Comparison of ENCODE assay signal across 10 cellular contexts in the genomic region with DNA sequence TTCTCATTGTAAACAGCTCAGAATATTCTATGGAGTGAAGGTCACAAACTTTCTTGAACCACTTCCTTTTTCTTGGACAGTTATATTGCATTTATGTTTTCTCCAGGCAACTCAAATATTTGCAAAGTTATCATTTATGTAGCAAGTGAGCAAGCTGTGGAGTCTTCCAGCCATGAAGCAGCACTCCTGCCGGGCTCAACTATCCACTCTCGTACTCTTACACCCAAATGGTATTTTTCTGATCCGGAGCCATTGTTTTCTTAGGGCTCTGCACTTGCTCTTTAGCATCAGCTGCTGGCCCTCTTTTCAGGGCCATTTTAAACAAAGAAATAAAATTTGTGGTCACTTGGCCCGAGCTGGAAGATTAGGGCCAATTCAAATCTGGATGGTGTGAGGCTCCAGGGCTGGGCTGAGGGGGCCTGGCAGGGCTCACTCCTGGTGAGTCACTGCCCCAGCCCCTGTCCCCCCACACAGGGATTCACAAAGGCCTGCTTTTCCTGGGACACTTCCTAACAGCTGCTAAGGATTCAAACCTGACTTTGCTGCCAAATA. TPM values are rescaled to one million over a fixed set of nuclear protein-coding genes. Genes with fewer than 3 reads are reported as not detected.
DNase-seq lines count a peak whose midpoint lies in the region; ATAC-seq and TF ChIP-seq lines count a peak whose summit lies in the region.
"Had no signal": no experiment of that assay in that cellular context is flagged by ENCODE, and none has a peak within 500 bp of the region (broad histone marks: within the 10 kb centered on the region; RNA-seq: fewer than 3 reads in every experiment).

No MANE protein-coding gene starts in this region.

- H3K4me1 ChIP-seq in adipocyte (ENCODE audit: control insufficient read depth, insufficient read depth, low read length) (peaks cover 53% of the 10 kb centered on the region), thyroid gland (peaks cover 31 to 41% of the 10 kb centered on the region in 2 donors)

- H3K9me3 Mint-ChIP-seq in activated CD4-positive, alpha-beta T cell treated with anti-CD3 and anti-CD28 coated beads, Interleukin-2, amount 10 ng/mL, durations not matched to agents 7 days and 5 days = peaks cover 3% of the 10 kb centered on the region

- H3K27me3 ChIP-seq in adipocyte (replicated peaks; ENCODE audit: control insufficient read depth, insufficient read depth, low read length) = no peaks in the 10 kb centered on the region
- H3K27me3 ChIP-seq in thyroid gland = no peaks in the 10 kb centered on the region

- POLR2A ChIA-PET in activated CD4-positive, alpha-beta T cell treated with anti-CD3 and anti-CD28 coated beads, Interleukin-2, amount 10 ng/mL, durations not matched to agents 7 days and 5 days (lab: Charles Lee) = interaction anchor here (1.3 to 1.6 kb wide), 2 partner anchors 16 to 27 kb away, joined by 4 to 5 read pairs; no protein-coding TSS in a partner anchor

- no peak overlapping the region for H3K4me3 ChIP-seq in adipocyte (ENCODE audit: low read length)
- no peak overlapping the region for H3K4me3 ChIP-seq in thyroid gland (replicated peaks in 1 of 3)

- no peak for DNase-seq in activated CD4-positive, alpha-beta T cell treated with anti-CD3 and anti-CD28 coated beads, Interleukin-2, amount 10 ng/mL, durations not matched to agents 7 days and 5 days
- DNase-seq in activated CD4-positive, alpha-beta T cell treated with anti-CD3 and anti-CD28 coated beads for 48 hours = no peak
- DNase-seq in adipocyte (ENCODE audit: low read depth) = peak; percentile 64
- peak; percentile 34 for DNase-seq in left kidney (ENCODE audit: low read depth, low spot score)
- peak; percentile 51 for DNase-seq in thyroid gland
- DNase-seq in ureter (ENCODE audit: low spot score) = no peak
- no peak for DNase-seq in activated CD4-positive, alpha-beta T cell treated with anti-CD3 and anti-CD28 coated beads, Interleukin-2, amount 50 U/mL, for 1 hour
- DNase-seq: NCI-H1436 treated with DMSO at 0.1 percent for 48 hours had no signal

- H3K27me3 Mint-ChIP-seq in activated CD4-positive, alpha-beta T cell treated with anti-CD3 and anti-CD28 coated beads, Interleukin-2, amount 10 ng/mL, durations not matched to agents 7 days and 5 days = no peaks in the 10 kb centered on the region

- H3K4me3 Mint-ChIP-seq in activated CD4-positive, alpha-beta T cell treated with anti-CD3 and anti-CD28 coated beads, Interleukin-2, amount 10 ng/mL, durations not matched to agents 7 days and 5 days = no peak overlapping the region

- peak overlapping the region; percentile 79 for H3K27ac Mint-ChIP-seq in activated CD4-positive, alpha-beta T cell treated with anti-CD3 and anti-CD28 coated beads, Interleukin-2, amount 10 ng/mL, durations not matched to agents 7 days and 5 days

- intact Hi-C loops in thyroid gland (cut with DNase I) = no loop called here

- H3K9ac ChIP-seq in adipocyte (ENCODE audit: low read length) = no peak overlapping the region

- no peak for TF ChIP-seq POLR2A in thyroid gland (IDR thresholded peaks at IDR 0.05)

- H3K36me3 Mint-ChIP-seq in activated CD4-positive, alpha-beta T cell treated with anti-CD3 and anti-CD28 coated beads, Interleukin-2, amount 10 ng/mL, durations not matched to agents 7 days and 5 days (ENCODE audit: low read depth) = peaks cover 45% of the 10 kb centered on the region

- no peak for TF ChIP-seq CTCF in thyroid gland (IDR thresholded peaks at IDR 0.05)

- H3K27ac ChIP-seq in thyroid gland = peak overlapping the region; percentile 10 to 62 (median 25)
- H3K27ac ChIP-seq: C4-2B had no signal

- ATAC-seq in GM19452 (IDR thresholded peaks at IDR 0.05; ENCODE audit: unreplicated experiment) = no peak

- H3K9me3 ChIP-seq in adipocyte (ENCODE audit: control insufficient read depth, low read length) (no peaks in the 10 kb centered on the region), thyroid gland (no peaks in the 10 kb centered on the region)

- CTCF ChIA-PET in activated CD4-positive, alpha-beta T cell treated with anti-CD3 and anti-CD28 coated beads, Interleukin-2, amount 10 ng/mL, durations not matched to agents 7 days and 5 days (lab: Charles Lee) = interaction anchor here (1.0 to 1.7 kb wide), 5 partner anchors 10 to 31 kb away, joined by 3 to 8 read pairs (median 5); no protein-coding TSS in a partner anchor

- H3K4me1 Mint-ChIP-seq in activated CD4-positive, alpha-beta T cell treated with anti-CD3 and anti-CD28 coated beads, Interleukin-2, amount 10 ng/mL, durations not matched to agents 7 days and 5 days = peaks cover 78% of the 10 kb centered on the region

- 9 to 18% methylated on average over 4 of the region's 4 CpGs for WGBS in thyroid gland, 2 donors

- no peaks in the 10 kb centered on the region for H3K36me3 ChIP-seq in adipocyte (ENCODE audit: control insufficient read depth, insufficient read depth, low read length, severe bottlenecking)
- no peaks in the 10 kb centered on the region for H3K36me3 ChIP-seq in thyroid gland

RNA-seq across cellular contexts. Expression of a gene that starts 19.7 kb away (rescaled TPM):
- 10 to 100 TPM; 81.0 to 95.8 TPM for total RNA-seq in activated CD4-positive, alpha-beta T cell treated with anti-CD3 and anti-CD28 coated beads, Interleukin-2, amount 10 ng/mL, durations not matched to agents 7 days and 5 days
- total RNA-seq in thyroid gland (10 to 100 TPM in 3 of 4 donors, 1 to 10 TPM in 1; 9.7 to 21.9 (median 17.6) TPM), ureter (14.4 TPM)

RNA-seq across cellular contexts. Expression of a gene that starts 38.1 kb away (rescaled TPM):
- total RNA-seq in activated CD4-positive, alpha-beta T cell treated with anti-CD3 and anti-CD28 coated beads, Interleukin-2, amount 10 ng/mL, durations not matched to agents 7 days and 5 days = 10 to 100 TPM; 36.6 to 51.2 TPM
- total RNA-seq in thyroid gland = 10 to 100 TPM; 33.9 to 64.1 (median 41.3) TPM
- 35.9 TPM for total RNA-seq in ureter

Comparison
In these comparisons a context has a peak if more than half of its experiments do, and no peak if none do; other contexts are left out.
1. DNase-seq: peak in adipocyte (single experiment), left kidney (single experiment) and thyroid gland (2 of 2); none in activated CD4-positive, alpha-beta T cell treated with anti-CD3 and anti-CD28 coated beads, Interleukin-2, amount 10 ng/mL, durations not matched to agents 7 days and 5 days (single experiment), activated CD4-positive, alpha-beta T cell treated with anti-CD3 and anti-CD28 coated beads for 48 hours (single experiment), ureter (single experiment) and activated CD4-positive, alpha-beta T cell treated with anti-CD3 and anti-CD28 coated beads, Interleukin-2, amount 50 U/mL, for 1 hour (single experiment).